Comparison of ENCODE assay signal across 14 cellular contexts in genomic region chrX:9087291-9087690, GRCh38. TPM values are rescaled to one million over a fixed set of nuclear protein-coding genes. Genes with fewer than 3 reads are reported as not detected.
"Had no signal": no experiment of that assay in that cellular context is flagged by ENCODE, and none has a peak within 500 bp of the region (broad histone marks: within the 10 kb centered on the region; RNA-seq: fewer than 3 reads in every experiment).

No MANE protein-coding gene starts in this region.

RNA-seq across cellular contexts. Expression of gene FAM9B, which starts 53.4 kb away (rescaled TPM):
- total RNA-seq: activated CD4-positive, alpha-beta memory T cell treated with anti-CD3 and anti-CD28 coated beads, Interleukin-2, amount 10 ng/mL, durations not matched to agents 7 days and 5 days; activated CD4-positive, alpha-beta T cell treated with anti-CD3 and anti-CD28 coated beads for 36 hours; activated CD4-positive, alpha-beta T cell treated with anti-CD3 and anti-CD28 coated beads, Interleukin-2, amount 10 ng/mL, durations not matched to agents 7 days and 5 days; activated CD8-positive, alpha-beta memory T cell treated with anti-CD3 and anti-CD28 coated beads, Interleukin-2, amount 10 ng/mL, durations not matched to agents 7 days and 5 days; activated CD8-positive, alpha-beta T cell treated with anti-CD3 and anti-CD28 coated beads, Interleukin-2, amount 10 ng/mL, durations not matched to agents 7 days and 5 days; activated naive CD8-positive, alpha-beta T cell treated with anti-CD3 and anti-CD28 coated beads, Interleukin-2, amount 10 ng/mL, durations not matched to agents 7 days and 5 days; ascending aorta; bronchial epithelial cell; cardiac muscle cell; T-cell; T-helper 1 cell treated with Interleukin-12 subunit alpha and Interleukin-12 subunit beta and Interleukin-4 antibody, amounts not matched to agents 30 ng/mL and 1 ng/mL, for 36 hours; T-helper 17 cell; T-helper 2 cell treated with Interferon-gamma antibody and Interleukin-4, amounts not matched to agents 100 ng/mL and 5 ng/mL, for 36 hours; WTC11 had no signal
- polyA plus RNA-seq: cardiac muscle cell had no signal
